14 cellular contexts compared by ENCODE assay signal in genomic region chr11:134905513-134905912, GRCh38.
A peak's percentile ranks its signal among the peaks of the same experiment; 100 is the strongest.
DNase-seq lines count a peak whose midpoint lies in the region; ATAC-seq and TF ChIP-seq lines count a peak whose summit lies in the region.
"Had no signal": no experiment of that assay in that cellular context is flagged by ENCODE, and none has a peak within 500 bp of the region (broad histone marks: within the 10 kb centered on the region; RNA-seq: fewer than 3 reads in every experiment).

No MANE protein-coding gene starts in this region.

- peaks cover 0 to 12% of the 10 kb centered on the region in 2 donors for H3K4me1 ChIP-seq in right atrium auricular region
- H3K4me1 ChIP-seq in right cardiac atrium (ENCODE audit: control insufficient read depth, insufficient read depth, low read length) = no peaks in the 10 kb centered on the region
- H3K4me1 ChIP-seq in upper lobe of right lung = peaks cover 3% of the 10 kb centered on the region
- H3K4me1 ChIP-seq in transverse colon = no peaks in the 10 kb centered on the region
- H3K4me1 ChIP-seq: BE2C, HAP-1 had no signal

- no peak overlapping the region for H3K4me3 ChIP-seq in right atrium auricular region
- peak overlapping the region; percentile 68 for H3K4me3 ChIP-seq in SK-N-MC
- no peak overlapping the region for H3K4me3 ChIP-seq in right cardiac atrium (ENCODE audit: low read length)
- H3K4me3 ChIP-seq in upper lobe of right lung = no peak overlapping the region
- no peak overlapping the region for H3K4me3 ChIP-seq in transverse colon
- H3K4me3 ChIP-seq: HAP-1 had no signal

- ATAC-seq in Right ventricle myocardium superior (ENCODE audit: poor library complexity) (peak; percentile 77), right cardiac atrium (peak; percentile 54 to 55), upper lobe of right lung (peak; percentile 33)

- peak; percentile 82 for DNase-seq in Right ventricle myocardium superior
- no peak for DNase-seq in right atrium auricular region (ENCODE audit: low spot score)
- no peak for DNase-seq in SK-N-MC (ENCODE audit: low read depth, low spot score)
- peak; percentile 49 to 85 (median 80) for DNase-seq in right cardiac atrium
- no peak for DNase-seq in upper lobe of right lung
- no peak for DNase-seq in transverse colon
- DNase-seq in stimulated activated naive CD4-positive, alpha-beta T cell (lab: John Stamatoyannopoulos, UW) = no peak
- no peak for DNase-seq in T-helper 2 cell
- DNase-seq: BE2C, KG1, NCI-H1048, NCI-H1930, NCI-H226 had no signal

- TF ChIP-seq EP300 in transverse colon (IDR thresholded peaks at IDR 0.05; ENCODE audit: low read depth) = no peak

- intact Hi-C loops in Right ventricle myocardium superior (cut with DNase I) = no loop called here
- intact Hi-C loops in right cardiac atrium (cut with DNase I) = no loop called here
- intact Hi-C loops in upper lobe of right lung (cut with DNase I) = no loop called here
- intact Hi-C loops in transverse colon (cut with DNase I; ENCODE audit: low total_unique reads) = no loop called here

- H3K9ac ChIP-seq in SK-N-MC (ENCODE audit: insufficient read length) = no peak overlapping the region

- in situ Hi-C loops in transverse colon (cut with MboI; ENCODE audit: low pct_ligation_motif_present in 1 of 4, low pct_unique_long_range_greater_than_20kb in 1 of 4, low sequenced_read_pairs in 3 of 4) = no loop called here

- no peaks in the 10 kb centered on the region for H3K9me3 ChIP-seq in right atrium auricular region
- no peaks in the 10 kb centered on the region for H3K9me3 ChIP-seq in SK-N-MC (ENCODE audit: low read depth, low read length)
- no peaks in the 10 kb centered on the region for H3K9me3 ChIP-seq in right cardiac atrium (ENCODE audit: control insufficient read depth, low read length)
- H3K9me3 ChIP-seq in upper lobe of right lung = no peaks in the 10 kb centered on the region
- H3K9me3 ChIP-seq in transverse colon = no peaks in the 10 kb centered on the region
- H3K9me3 ChIP-seq: BE2C, HAP-1 had no signal

- no peak for TF ChIP-seq POLR2A in transverse colon (IDR thresholded peaks at IDR 0.05)

- TF ChIP-seq CTCF in right atrium auricular region (IDR thresholded peaks at IDR 0.05) (no peak), upper lobe of right lung (IDR thresholded peaks at IDR 0.05) (no peak), transverse colon (IDR thresholded peaks at IDR 0.05) (no peak)

- H3K27ac ChIP-seq in right atrium auricular region (no peak overlapping the region), SK-N-MC (no peak overlapping the region), right cardiac atrium (ENCODE audit: low read length) (no peak overlapping the region), upper lobe of right lung (peak overlapping the region; percentile 37), transverse colon (no peak overlapping the region)

- 36% methylated on average over 2 of the region's 2 CpGs for WGBS in right cardiac atrium
- WGBS in transverse colon (ENCODE audit: low coverage in 1 of 2), 2 donors = 36 to 54% methylated on average over 2 of the region's 2 CpGs

- no peaks in the 10 kb centered on the region for H3K27me3 ChIP-seq in right atrium auricular region
- no peaks in the 10 kb centered on the region for H3K27me3 ChIP-seq in right cardiac atrium (ENCODE audit: control insufficient read depth, insufficient read depth)
- no peaks in the 10 kb centered on the region for H3K27me3 ChIP-seq in upper lobe of right lung
- peaks cover 18% of the 10 kb centered on the region for H3K27me3 ChIP-seq in transverse colon

- H3K36me3 ChIP-seq in right atrium auricular region (no peaks in the 10 kb centered on the region), SK-N-MC (ENCODE audit: insufficient read depth, low read length) (no peaks in the 10 kb centered on the region), upper lobe of right lung (no peaks in the 10 kb centered on the region), transverse colon (no peaks in the 10 kb centered on the region)
- H3K36me3 ChIP-seq: BE2C, HAP-1 had no signal

Comparison
In these comparisons a context has a peak if more than half of its experiments do, and no peak if none do; other contexts are left out.
1. DNase-seq: peak in Right ventricle myocardium superior (single experiment) and right cardiac atrium (3 of 3); none in right atrium auricular region (single experiment), SK-N-MC (single experiment), upper lobe of right lung (single experiment), transverse colon (single experiment), stimulated activated naive CD4-positive, alpha-beta T cell (0 of 6) and T-helper 2 cell (0 of 5).
2. Peak in every context shown above with its lines, with median percentiles within 50 percentile points of each other: ATAC-seq.